1 cellular context compared by ENCODE assay signal in genomic region chr10:45409782-45410181, GRCh38.
TF ChIP-seq lines count a peak whose summit lies in the region.

No MANE protein-coding gene starts in this region.

TF ChIP-seq in K562, 482 proteins besides CTCF, POLR2A, EP300 and RAD21 (continues in another document):
- TF ChIP-seq SLC30A9 (CRISPR knock-in tag; IDR thresholded peaks at IDR 0.05) (no peak), TAF1 (IDR thresholded peaks at IDR 0.05; ENCODE audit: control insufficient read depth, extremely low read depth, insufficient read depth, low read length, severe bottlenecking) (no peak), SRSF1 (IDR thresholded peaks at IDR 0.05; ENCODE audit: low read depth, low read length) (no peak), ARID3A (IDR thresholded peaks at IDR 0.05; ENCODE audit: borderline replicate concordance, low read depth, low read length) (no peak), HEY1 (CRISPR knock-in tag; IDR thresholded peaks at IDR 0.05; ENCODE audit: borderline replicate concordance) (no peak), ZFP1 (CRISPR knock-in tag; IDR thresholded peaks at IDR 0.05) (no peak), POLR2G (IDR thresholded peaks at IDR 0.05; ENCODE audit: low read depth, low read length) (no peak), CHD1 (IDR thresholded peaks at IDR 0.05; ENCODE audit: low read length) (no peak), FOXO4 (CRISPR knock-in tag; IDR thresholded peaks at IDR 0.05) (no peak), HLTF (IDR thresholded peaks at IDR 0.05) (no peak), ZBED1 (IDR thresholded peaks at IDR 0.05) (no peak), GTF2A2 (tag; IDR thresholded peaks at IDR 0.05) (0 out of 2 replicates have a peak, but pooled peaks have one; percentile 25), NFRKB (IDR thresholded peaks at IDR 0.05; ENCODE audit: low read depth) (no peak; the same call in 1 of the 2 replicates), FOXK2 (conservative IDR thresholded peaks at IDR 0.05 in 1 of 2, IDR thresholded peaks at IDR 0.05 in 1 of 2; ENCODE audit: low read depth in 2 of 2) (no peak; a peak in 1 of 4 replicates), FOXJ2 (tag; IDR thresholded peaks at IDR 0.05) (0 out of 2 replicates have a peak, but pooled peaks have one; percentile 24), MYC (IDR thresholded peaks at IDR 0.05; ENCODE audit: low read depth, low read length) (peak; percentile 53; the same call in 1 of the 2 replicates), MYC (CRISPR knock-in tag; IDR thresholded peaks at IDR 0.05; ENCODE audit: borderline replicate concordance, low read depth) (no peak), ZNF583 (CRISPR knock-in tag; IDR thresholded peaks at IDR 0.05) (0 out of 2 replicates have a peak, but pooled peaks have one; percentile 28), PTBP1 (IDR thresholded peaks at IDR 0.05; ENCODE audit: low read depth, low read length) (no peak), HINFP (tag; conservative IDR thresholded peaks at IDR 0.05; ENCODE audit: low read depth) (no peak; the same call in 1 of the 2 replicates), ZNF551 (CRISPR knock-in tag; IDR thresholded peaks at IDR 0.05) (no peak), TBP (optimal IDR thresholded peaks at IDR 0.05; ENCODE audit: low read depth, low read length) (no peak), HDAC6 (IDR thresholded peaks at IDR 0.05; ENCODE audit: low read depth, low read length) (no peak), PYGO2 (tag; IDR thresholded peaks at IDR 0.05) (no peak), ZFX (CRISPR knock-in tag; IDR thresholded peaks at IDR 0.05) (no peak), CHAMP1 (IDR thresholded peaks at IDR 0.05) (no peak), KLF6 (CRISPR knock-in tag; IDR thresholded peaks at IDR 0.05; ENCODE audit: borderline replicate concordance) (peak; percentile 30; the same call in 1 of the 2 replicates), THRA (IDR thresholded peaks at IDR 0.05) (no peak)
- TF ChIP-seq, protein P1, sequence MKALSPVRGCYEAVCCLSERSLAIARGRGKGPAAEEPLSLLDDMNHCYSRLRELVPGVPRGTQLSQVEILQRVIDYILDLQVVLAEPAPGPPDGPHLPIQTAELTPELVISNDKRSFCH (CRISPR knock-in tag; IDR thresholded peaks at IDR 0.05) = no peak
- TF ChIP-seq, protein P1 (tag; IDR thresholded peaks at IDR 0.05) = no peak
- TF ChIP-seq, protein P2, sequence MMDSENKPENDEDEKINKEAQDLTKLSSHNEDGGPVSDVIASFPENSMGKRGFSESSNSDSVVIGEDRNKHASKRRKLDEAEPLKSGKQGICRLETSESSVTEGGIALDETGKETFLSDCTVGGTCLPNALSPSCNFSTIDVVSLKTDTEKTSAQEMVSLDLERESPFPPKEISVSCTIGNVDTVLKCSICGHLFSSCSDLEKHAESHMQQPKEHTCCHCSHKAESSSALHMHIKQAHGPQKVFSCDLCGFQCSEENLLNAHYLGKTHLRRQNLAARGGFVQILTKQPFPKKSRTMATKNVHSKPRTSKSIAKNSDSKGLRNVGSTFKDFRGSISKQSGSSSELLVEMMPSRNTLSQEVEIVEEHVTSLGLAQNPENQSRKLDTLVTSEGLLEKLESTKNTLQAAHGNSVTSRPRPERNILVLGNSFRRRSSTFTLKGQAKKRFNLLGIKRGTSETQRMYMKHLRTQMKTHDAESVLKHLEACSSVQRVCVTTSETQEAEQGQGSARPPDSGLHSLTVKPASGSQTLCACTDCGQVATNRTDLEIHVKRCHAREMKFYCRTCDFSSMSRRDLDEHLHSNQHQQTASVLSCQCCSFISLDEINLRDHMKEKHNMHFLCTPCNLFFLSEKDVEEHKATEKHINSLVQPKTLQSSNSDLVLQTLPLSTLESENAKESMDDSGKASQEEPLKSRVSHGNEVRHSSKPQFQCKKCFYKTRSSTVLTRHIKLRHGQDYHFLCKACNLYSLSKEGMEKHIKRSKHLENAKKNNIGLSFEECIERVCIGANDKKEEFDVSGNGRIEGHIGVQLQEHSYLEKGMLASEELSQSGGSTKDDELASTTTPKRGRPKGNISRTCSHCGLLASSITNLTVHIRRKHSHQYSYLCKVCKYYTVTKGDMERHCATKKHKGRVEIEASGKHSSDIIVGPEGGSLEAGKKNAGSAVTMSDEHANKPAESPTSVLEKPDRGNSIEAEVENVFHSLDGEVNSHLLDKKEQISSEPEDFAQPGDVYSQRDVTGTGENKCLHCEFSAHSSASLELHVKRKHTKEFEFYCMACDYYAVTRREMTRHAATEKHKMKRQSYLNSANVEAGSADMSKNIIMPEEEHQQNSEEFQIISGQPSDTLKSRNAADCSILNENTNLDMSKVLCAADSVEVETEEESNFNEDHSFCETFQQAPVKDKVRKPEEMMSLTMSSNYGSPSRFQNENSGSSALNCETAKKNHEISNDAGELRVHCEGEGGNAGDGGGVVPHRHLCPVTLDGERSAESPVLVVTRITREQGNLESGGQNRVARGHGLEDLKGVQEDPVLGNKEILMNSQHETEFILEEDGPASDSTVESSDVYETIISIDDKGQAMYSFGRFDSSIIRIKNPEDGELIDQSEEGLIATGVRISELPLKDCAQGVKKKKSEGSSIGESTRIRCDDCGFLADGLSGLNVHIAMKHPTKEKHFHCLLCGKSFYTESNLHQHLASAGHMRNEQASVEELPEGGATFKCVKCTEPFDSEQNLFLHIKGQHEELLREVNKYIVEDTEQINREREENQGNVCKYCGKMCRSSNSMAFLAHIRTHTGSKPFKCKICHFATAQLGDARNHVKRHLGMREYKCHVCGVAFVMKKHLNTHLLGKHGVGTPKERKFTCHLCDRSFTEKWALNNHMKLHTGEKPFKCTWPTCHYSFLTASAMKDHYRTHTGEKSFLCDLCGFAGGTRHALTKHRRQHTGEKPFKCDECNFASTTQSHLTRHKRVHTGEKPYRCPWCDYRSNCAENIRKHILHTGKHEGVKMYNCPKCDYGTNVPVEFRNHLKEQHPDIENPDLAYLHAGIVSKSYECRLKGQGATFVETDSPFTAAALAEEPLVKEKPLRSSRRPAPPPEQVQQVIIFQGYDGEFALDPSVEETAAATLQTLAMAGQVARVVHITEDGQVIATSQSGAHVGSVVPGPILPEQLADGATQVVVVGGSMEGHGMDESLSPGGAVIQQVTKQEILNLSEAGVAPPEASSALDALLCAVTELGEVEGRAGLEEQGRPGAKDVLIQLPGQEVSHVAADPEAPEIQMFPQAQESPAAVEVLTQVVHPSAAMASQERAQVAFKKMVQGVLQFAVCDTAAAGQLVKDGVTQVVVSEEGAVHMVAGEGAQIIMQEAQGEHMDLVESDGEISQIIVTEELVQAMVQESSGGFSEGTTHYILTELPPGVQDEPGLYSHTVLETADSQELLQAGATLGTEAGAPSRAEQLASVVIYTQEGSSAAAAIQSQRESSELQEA (IDR thresholded peaks at IDR 0.05; ENCODE audit: low read depth) = no peak
- TF ChIP-seq, protein P3, sequence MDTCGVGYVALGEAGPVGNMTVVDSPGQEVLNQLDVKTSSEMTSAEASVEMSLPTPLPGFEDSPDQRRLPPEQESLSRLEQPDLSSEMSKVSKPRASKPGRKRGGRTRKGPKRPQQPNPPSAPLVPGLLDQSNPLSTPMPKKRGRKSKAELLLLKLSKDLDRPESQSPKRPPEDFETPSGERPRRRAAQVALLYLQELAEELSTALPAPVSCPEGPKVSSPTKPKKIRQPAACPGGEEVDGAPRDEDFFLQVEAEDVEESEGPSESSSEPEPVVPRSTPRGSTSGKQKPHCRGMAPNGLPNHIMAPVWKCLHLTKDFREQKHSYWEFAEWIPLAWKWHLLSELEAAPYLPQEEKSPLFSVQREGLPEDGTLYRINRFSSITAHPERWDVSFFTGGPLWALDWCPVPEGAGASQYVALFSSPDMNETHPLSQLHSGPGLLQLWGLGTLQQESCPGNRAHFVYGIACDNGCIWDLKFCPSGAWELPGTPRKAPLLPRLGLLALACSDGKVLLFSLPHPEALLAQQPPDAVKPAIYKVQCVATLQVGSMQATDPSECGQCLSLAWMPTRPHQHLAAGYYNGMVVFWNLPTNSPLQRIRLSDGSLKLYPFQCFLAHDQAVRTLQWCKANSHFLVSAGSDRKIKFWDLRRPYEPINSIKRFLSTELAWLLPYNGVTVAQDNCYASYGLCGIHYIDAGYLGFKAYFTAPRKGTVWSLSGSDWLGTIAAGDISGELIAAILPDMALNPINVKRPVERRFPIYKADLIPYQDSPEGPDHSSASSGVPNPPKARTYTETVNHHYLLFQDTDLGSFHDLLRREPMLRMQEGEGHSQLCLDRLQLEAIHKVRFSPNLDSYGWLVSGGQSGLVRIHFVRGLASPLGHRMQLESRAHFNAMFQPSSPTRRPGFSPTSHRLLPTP (IDR thresholded peaks at IDR 0.05; ENCODE audit: borderline replicate concordance, extremely low read depth, insufficient read length) = no peak
- TF ChIP-seq, protein P4, sequence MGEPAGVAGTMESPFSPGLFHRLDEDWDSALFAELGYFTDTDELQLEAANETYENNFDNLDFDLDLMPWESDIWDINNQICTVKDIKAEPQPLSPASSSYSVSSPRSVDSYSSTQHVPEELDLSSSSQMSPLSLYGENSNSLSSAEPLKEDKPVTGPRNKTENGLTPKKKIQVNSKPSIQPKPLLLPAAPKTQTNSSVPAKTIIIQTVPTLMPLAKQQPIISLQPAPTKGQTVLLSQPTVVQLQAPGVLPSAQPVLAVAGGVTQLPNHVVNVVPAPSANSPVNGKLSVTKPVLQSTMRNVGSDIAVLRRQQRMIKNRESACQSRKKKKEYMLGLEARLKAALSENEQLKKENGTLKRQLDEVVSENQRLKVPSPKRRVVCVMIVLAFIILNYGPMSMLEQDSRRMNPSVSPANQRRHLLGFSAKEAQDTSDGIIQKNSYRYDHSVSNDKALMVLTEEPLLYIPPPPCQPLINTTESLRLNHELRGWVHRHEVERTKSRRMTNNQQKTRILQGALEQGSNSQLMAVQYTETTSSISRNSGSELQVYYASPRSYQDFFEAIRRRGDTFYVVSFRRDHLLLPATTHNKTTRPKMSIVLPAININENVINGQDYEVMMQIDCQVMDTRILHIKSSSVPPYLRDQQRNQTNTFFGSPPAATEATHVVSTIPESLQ (CRISPR knock-in tag; IDR thresholded peaks at IDR 0.05) = no peak
- TF ChIP-seq, protein P5, sequence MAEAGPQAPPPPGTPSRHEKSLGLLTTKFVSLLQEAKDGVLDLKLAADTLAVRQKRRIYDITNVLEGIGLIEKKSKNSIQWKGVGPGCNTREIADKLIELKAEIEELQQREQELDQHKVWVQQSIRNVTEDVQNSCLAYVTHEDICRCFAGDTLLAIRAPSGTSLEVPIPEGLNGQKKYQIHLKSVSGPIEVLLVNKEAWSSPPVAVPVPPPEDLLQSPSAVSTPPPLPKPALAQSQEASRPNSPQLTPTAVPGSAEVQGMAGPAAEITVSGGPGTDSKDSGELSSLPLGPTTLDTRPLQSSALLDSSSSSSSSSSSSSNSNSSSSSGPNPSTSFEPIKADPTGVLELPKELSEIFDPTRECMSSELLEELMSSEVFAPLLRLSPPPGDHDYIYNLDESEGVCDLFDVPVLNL (CRISPR knock-in tag; IDR thresholded peaks at IDR 0.05; ENCODE audit: low read depth) = no peak
